Comparison of ENCODE assay signal across 22 cellular contexts in the genomic region with DNA sequence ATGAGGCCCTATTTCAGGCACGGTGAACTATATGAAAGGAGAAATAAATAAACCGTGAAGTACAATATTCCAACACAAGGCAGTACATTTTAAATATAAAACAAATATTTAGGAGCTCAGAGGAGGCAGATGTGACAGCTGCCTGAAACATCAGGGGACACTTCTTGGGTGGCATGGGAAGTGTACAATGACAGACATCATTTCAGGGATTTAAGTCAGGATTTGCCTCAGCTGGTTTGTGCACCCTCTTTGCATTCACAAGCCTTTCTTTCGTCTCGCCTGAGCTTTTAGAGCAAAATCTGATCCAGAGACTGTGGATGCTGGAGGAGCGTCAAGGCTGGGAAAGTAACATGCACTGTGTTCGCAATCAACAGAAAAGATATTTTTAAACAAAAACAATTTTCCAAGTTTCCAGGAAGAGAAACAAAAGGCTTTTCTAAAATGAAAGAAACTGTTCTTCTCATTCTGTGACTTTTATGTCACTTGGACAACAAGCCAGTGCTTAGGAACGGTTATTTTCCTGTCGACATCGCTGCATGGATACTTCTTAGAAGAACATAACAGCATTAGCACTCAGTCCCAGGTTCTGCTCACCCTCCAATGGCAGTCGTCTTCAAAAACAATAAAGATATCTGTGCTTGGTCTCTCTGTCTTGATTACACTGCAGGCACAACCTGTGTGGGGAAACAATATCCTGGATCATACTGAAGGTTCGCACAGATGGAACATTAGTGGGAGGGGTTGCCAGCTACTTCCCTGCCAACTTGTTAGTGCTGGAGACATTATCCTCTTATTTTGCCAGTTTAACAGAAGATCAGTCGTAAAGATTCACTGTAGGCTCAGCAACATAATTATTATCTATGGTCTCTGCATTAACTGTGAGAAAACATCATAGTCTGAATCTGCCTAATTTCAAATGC.
DNase-seq lines count a peak whose midpoint lies in the region; ATAC-seq and TF ChIP-seq lines count a peak whose summit lies in the region.
"Had no signal": no experiment of that assay in that cellular context is flagged by ENCODE, and none has a peak within 500 bp of the region (broad histone marks: within the 10 kb centered on the region; RNA-seq: fewer than 3 reads in every experiment).

No MANE protein-coding gene starts in this region.

- DNase-seq in DMS 273 treated with DMSO at 0.1 percent for 48 hours (lab: John Stamatoyannopoulos, UW): peak; percentile 63
- DNase-seq in NCI-H446 treated with DMSO at 0.1 percent for 48 hours (lab: John Stamatoyannopoulos, UW): peak; percentile 81
- DNase-seq in coronary artery (ENCODE audit: low spot score): no peak
- peak; percentile 35 for DNase-seq in posterior vena cava (ENCODE audit: low spot score)
- DNase-seq in activated effector memory CD4-positive, alpha-beta T cell treated with Interleukin-2 at 50 U/mL for 16 hours: no peak
- no peak for DNase-seq in smooth muscle cell (lab: John Stamatoyannopoulos, UW; ENCODE audit: unreplicated experiment)
- DNase-seq: activated CD4-positive, alpha-beta T cell treated with anti-CD3 and anti-CD28 coated beads for 48 hours; activated naive CD8-positive, alpha-beta T cell treated with anti-CD3 and anti-CD28 coated beads for 36 hours; body of pancreas; CD4-positive, CD25-positive, alpha-beta regulatory T cell; DMS79; foreskin keratinocyte; KBM-7; lower lobe of right lung; MV-4-11; NCI-H187 treated with DMSO at 0.1 percent for 48 hours; NCI-H510A treated with DMSO at 0.1 percent for 48 hours; sigmoid colon; testis had no signal

- peaks cover 4% of the 10 kb centered on the region for H3K4me1 ChIP-seq in smooth muscle cell (ENCODE audit: low read depth)
- H3K4me1 ChIP-seq: body of pancreas, lower lobe of right lung, testis had no signal

- no peak overlapping the region for H3K4me2 ChIP-seq in smooth muscle cell

- H3K36me3 ChIP-seq in smooth muscle cell (ENCODE audit: low read depth): no peaks in the 10 kb centered on the region
- H3K36me3 ChIP-seq: lower lobe of right lung, sigmoid colon had no signal

- TF ChIP-seq CTCF in coronary artery (IDR thresholded peaks at IDR 0.05): no peak
- no peak for TF ChIP-seq CTCF in smooth muscle cell (IDR thresholded peaks at IDR 0.05; ENCODE audit: borderline replicate concordance, insufficient read depth, poor library complexity, severe bottlenecking)

- WGBS in smooth muscle cell (ENCODE audit: low lambda C conversion rate): 83% methylated on average over 12 of the region's 12 CpGs

- no peak overlapping the region for H2AFZ ChIP-seq in smooth muscle cell (ENCODE audit: low read depth)

- no peaks in the 10 kb centered on the region for H3K79me2 ChIP-seq in smooth muscle cell (ENCODE audit: low read depth)

- no peaks in the 10 kb centered on the region for H3K27me3 ChIP-seq in smooth muscle cell (ENCODE audit: low read depth)
- H3K27me3 ChIP-seq: body of pancreas, foreskin keratinocyte, sigmoid colon, testis had no signal

- peak overlapping the region; percentile 29 for H3K4me3 ChIP-seq in coronary artery
- H3K4me3 ChIP-seq in smooth muscle cell: no peak overlapping the region
- H3K4me3 ChIP-seq: body of pancreas, lower lobe of right lung, testis had no signal

- H3K27ac ChIP-seq in coronary artery: no peak overlapping the region
- no peak overlapping the region for H3K27ac ChIP-seq in smooth muscle cell (ENCODE audit: low read depth)
- H3K27ac ChIP-seq: body of pancreas, foreskin keratinocyte, lower lobe of right lung had no signal

- no peaks in the 10 kb centered on the region for H3K9me3 ChIP-seq in smooth muscle cell (replicated peaks; ENCODE audit: low read depth)
- H3K9me3 ChIP-seq: body of pancreas, lower lobe of right lung, sigmoid colon, testis had no signal

- no peak for ATAC-seq in GM18867 (IDR thresholded peaks at IDR 0.05; ENCODE audit: unreplicated experiment)
- ATAC-seq: activated T-helper 17 cell treated with anti-CD3 and anti-CD28 coated beads, Interleukin-2, amount 50 U/mL, for 72 hours; body of pancreas; foreskin keratinocyte; lower lobe of right lung; stimulated activated effector memory CD8-positive, alpha-beta T cell treated with anti-CD3 and anti-CD28 coated beads, Interleukin-12 subunit alpha, Interleukin-12 subunit beta, amount 100 ng/mL, for 72 hours had no signal

- H3F3A ChIP-seq in smooth muscle cell (ENCODE audit: low read depth): no peaks in the 10 kb centered on the region

- intact Hi-C loops in posterior vena cava (cut with DNase I): no loop called here

- no peak overlapping the region for H3K9ac ChIP-seq in smooth muscle cell (ENCODE audit: low read depth)

- no peaks in the 10 kb centered on the region for H4K20me1 ChIP-seq in smooth muscle cell (ENCODE audit: low read depth)

Comparison
In these comparisons a context has a peak if more than half of its experiments do, and no peak if none do; other contexts are left out.
1. DNase-seq: peak in DMS 273 treated with DMSO at 0.1 percent for 48 hours (single experiment), NCI-H446 treated with DMSO at 0.1 percent for 48 hours (single experiment) and posterior vena cava (single experiment); none in coronary artery (single experiment), activated effector memory CD4-positive, alpha-beta T cell treated with Interleukin-2 at 50 U/mL for 16 hours (single experiment) and smooth muscle cell (single experiment).